In genomic region chr12:75888398-75888797, GRCh38 we compare ENCODE assay signal across 21 cellular contexts.
DNase-seq lines count a peak whose midpoint lies in the region; ATAC-seq, FAIRE-seq and TF ChIP-seq lines count a peak whose summit lies in the region.
"Had no signal": no experiment of that assay in that cellular context is flagged by ENCODE, and none has a peak within 500 bp of the region (broad histone marks: within the 10 kb centered on the region; RNA-seq: fewer than 3 reads in every experiment).

No MANE protein-coding gene starts in this region.

- no peak for DNase-seq in HepG2 (ENCODE audit: low spot score)
- DNase-seq in right lobe of liver: no peak
- DNase-seq in H54 (ENCODE audit: insufficient read length, low spot score): no peak
- DNase-seq in H4 (ENCODE audit: low spot score): no peak
- DNase-seq: 8988T; AML-193; CD8-positive, alpha-beta memory T cell; DMS153; KG1; NCI-H1092; NCI-H1436; NCI-H187 treated with DMSO at 0.1 percent for 48 hours; NCI-H2107; SIG-M5 had no signal

- no peaks in the 10 kb centered on the region for H3F3A ChIP-seq in neural cell (ENCODE audit: insufficient read depth, low read length, poor library complexity, severe bottlenecking)

- BruUV-seq in HepG2 (replicated peaks; lab: Mats Ljungman, UMichigan): no TSS peak

- CTCF ChIA-PET in HepG2 (lab: Yijun Ruan, JAX; ENCODE audit: low intra/inter-chr PET ratio, low total read pairs): no interaction called here

- H3K9me3 ChIP-seq in HepG2 (ENCODE audit: low read length) (no peaks in the 10 kb centered on the region), right lobe of liver (no peaks in the 10 kb centered on the region), neural cell (ENCODE audit: low read length) (no peaks in the 10 kb centered on the region)

- ATAC-seq in HepG2 (no peak), right lobe of liver (no peak), GM19351 (IDR thresholded peaks at IDR 0.05; ENCODE audit: unreplicated experiment) (no peak), GM18498 (IDR thresholded peaks at IDR 0.05; ENCODE audit: unreplicated experiment) (no peak)
- ATAC-seq: SK-N-SH treated with all-trans-retinoic acid at 6 μM for 48 hours had no signal

- H3K4me3 ChIP-seq in HepG2 (replicated peaks in 1 of 3; ENCODE audit: insufficient read depth in 1 of 3, low read depth in 2 of 3, low read length in 3 of 3) (no peak overlapping the region), right lobe of liver (no peak overlapping the region), neural cell (ENCODE audit: low read length) (no peak overlapping the region)

- H3K4me1 ChIP-seq in HepG2 (ENCODE audit: insufficient read depth, low read length): peaks cover 35% of the 10 kb centered on the region
- H3K4me1 ChIP-seq in right lobe of liver: no peaks in the 10 kb centered on the region

- no peak overlapping the region for H2AFZ ChIP-seq in HepG2 (ENCODE audit: low read length)
- H2AFZ ChIP-seq in neural cell (ENCODE audit: low read depth, low read length): no peak overlapping the region

- TF ChIP-seq EP300 in HepG2 (IDR thresholded peaks at IDR 0.05; ENCODE audit: low read depth in 2 of 2, low read length in 2 of 2) (no peak), HepG2 (CRISPR knock-in tag; IDR thresholded peaks at IDR 0.05; ENCODE audit: borderline replicate concordance) (no peak), neural cell (conservative IDR thresholded peaks at IDR 0.05; ENCODE audit: poor library complexity, severe bottlenecking) (no peak)

- H3K27me3 ChIP-seq in HepG2 (ENCODE audit: control insufficient read depth in 1 of 2, insufficient read depth in 2 of 2, low read length in 2 of 2): no peaks in the 10 kb centered on the region
- H3K27me3 ChIP-seq in right lobe of liver: no peaks in the 10 kb centered on the region
- H3K27me3 ChIP-seq in neural cell (ENCODE audit: insufficient read depth, low read depth, low read length): no peaks in the 10 kb centered on the region

- H3K79me2 ChIP-seq in HepG2 (ENCODE audit: insufficient read depth, low read length): no peaks in the 10 kb centered on the region
- no peaks in the 10 kb centered on the region for H3K79me2 ChIP-seq in neural cell (replicated peaks; ENCODE audit: insufficient read depth, low read length)

- no peak for TF ChIP-seq RAD21 in HepG2 (CRISPR knock-in tag; IDR thresholded peaks at IDR 0.05)
- no peak for TF ChIP-seq RAD21 in neural cell (conservative IDR thresholded peaks at IDR 0.05)

- H3K36me3 ChIP-seq in HepG2 (replicated peaks in 1 of 2; ENCODE audit: control insufficient read depth in 1 of 2, insufficient read depth in 2 of 2, low read length in 2 of 2) (no peaks in the 10 kb centered on the region), right lobe of liver (no peaks in the 10 kb centered on the region), neural cell (ENCODE audit: insufficient read depth, low read length) (no peaks in the 10 kb centered on the region)

- H3K9ac ChIP-seq in HepG2 (ENCODE audit: insufficient read depth, low read depth, low read length) (no peak overlapping the region), neural cell (ENCODE audit: low read length) (peak overlapping the region; percentile 58)

- TF ChIP-seq CTCF in HepG2 (CRISPR knock-in tag; IDR thresholded peaks at IDR 0.05) (no peak), right lobe of liver (IDR thresholded peaks at IDR 0.05) (no peak), neural cell (IDR thresholded peaks at IDR 0.05; ENCODE audit: poor library complexity, severe bottlenecking) (no peak)

- no peak for FAIRE-seq in HepG2 (lab: Jason Lieb, UNC)
- no peak for FAIRE-seq in H54 (lab: Jason Lieb, UNC)
- FAIRE-seq: GM12892, GM18507 had no signal

- POLR2A ChIA-PET in HepG2 (lab: Yijun Ruan, JAX): no interaction called here

- TF ChIP-seq POLR2A in HepG2 (IDR thresholded peaks at IDR 0.05; ENCODE audit: insufficient read depth in 1 of 2, low read depth in 2 of 2, low read length in 2 of 2) (no peak), right lobe of liver (IDR thresholded peaks at IDR 0.05) (no peak), H54 (IDR thresholded peaks at IDR 0.05; ENCODE audit: low read depth, low read length) (no peak)

- intact Hi-C loops in HepG2 (cut with micrococcal nuclease; ENCODE audit: unreplicated experiment) (no loop called here), right lobe of liver (cut with DNase I) (no loop called here)

- H3K9me2 ChIP-seq in neural cell (ENCODE audit: insufficient read depth, low read length): no peaks in the 10 kb centered on the region

- H4K20me1 ChIP-seq in HepG2 (ENCODE audit: insufficient read depth, low read length) (no peaks in the 10 kb centered on the region), neural cell (ENCODE audit: insufficient read depth) (no peaks in the 10 kb centered on the region)

- H3K27ac ChIP-seq in HepG2 (ENCODE audit: extremely low read length, insufficient read depth, low read length): no peak overlapping the region
- H3K27ac ChIP-seq in right lobe of liver: no peak overlapping the region
- H3K27ac ChIP-seq in cingulate gyrus (ENCODE audit: low read depth, low read length): peak overlapping the region; percentile 75
- peak overlapping the region; percentile 89 for H3K27ac ChIP-seq in neural cell (ENCODE audit: low read length)

- in situ Hi-C loops in HepG2 (cut with HindIII; ENCODE audit: extremely low pct_ligation_motif_present, low pct_unique_long_range_greater_than_20kb): no loop called here

- H3K4me2 ChIP-seq in HepG2 (ENCODE audit: low read depth, low read length) (no peak overlapping the region), neural cell (ENCODE audit: low read length) (no peak overlapping the region)

TF ChIP-seq in HepG2, 621 proteins besides CTCF, POLR2A, EP300 and RAD21:
- TF ChIP-seq NFKB2 (CRISPR knock-in tag; IDR thresholded peaks at IDR 0.05; ENCODE audit: borderline replicate concordance) (no peak), MAFK (conservative IDR thresholded peaks at IDR 0.05 in 1 of 2, IDR thresholded peaks at IDR 0.05 in 1 of 2; ENCODE audit: low read length in 2 of 2) (peak; percentile 70 to 85), MAFF (IDR thresholded peaks at IDR 0.05; ENCODE audit: low read depth, low read length) (peak; percentile 76)

TF ChIP-seq in neural cell, 6 proteins besides CTCF, POLR2A, EP300 and RAD21:
- TF ChIP-seq SMC3 (conservative IDR thresholded peaks at IDR 0.05; ENCODE audit: poor library complexity) (no peak), EZH2 (IDR thresholded peaks at IDR 0.05; ENCODE audit: borderline replicate concordance, insufficient read depth, low read length, poor library complexity, severe bottlenecking) (no peak), POLR2AphosphoS5 (IDR thresholded peaks at IDR 0.05) (no peak), REST (IDR thresholded peaks at IDR 0.05; ENCODE audit: borderline replicate concordance) (no peak), MXI1 (conservative IDR thresholded peaks at IDR 0.05; ENCODE audit: poor library complexity, severe bottlenecking) (no peak), TAF1 (IDR thresholded peaks at IDR 0.05; ENCODE audit: low read depth) (no peak)

Comparison
In these comparisons a context has a peak if more than half of its experiments do, and no peak if none do; other contexts are left out.
1. H3K27ac ChIP-seq: peak in cingulate gyrus (single experiment) and neural cell (single experiment); none in HepG2 (single experiment) and right lobe of liver (0 of 3).